7 cellular contexts compared by ENCODE assay signal in genomic region chr7:66671486-66671885, GRCh38. TPM values are rescaled to one million over a fixed set of nuclear protein-coding genes. Genes with fewer than 3 reads are reported as not detected.
A peak's percentile ranks its signal among the peaks of the same experiment; 100 is the strongest.
DNase-seq lines count a peak whose midpoint lies in the region; ATAC-seq and TF ChIP-seq lines count a peak whose summit lies in the region.
"Not testable (repeated sequence)": the region's sequence is repeated elsewhere in the genome, so short reads cannot be mapped to it uniquely, and the experiment has no call there.

No MANE protein-coding gene starts in this region.

- not testable (repeated sequence) for TF ChIP-seq CTCF in HFFc6 (IDR thresholded peaks at IDR 0.05); chondrocyte (IDR thresholded peaks at IDR 0.05); dorsolateral prefrontal cortex (IDR thresholded peaks at IDR 0.05 in 54 of 56, conservative IDR thresholded peaks at IDR 0.05 in 2 of 56; ENCODE audit: low read depth in 1 of 56, partially characterized antibody in 56 of 56)

- not testable (repeated sequence) for H3K9me3 Mint-ChIP-seq in HFFc6; activated T-cell treated with anti-CD3 and anti-CD28 coated beads, Interleukin-2, amount 50 U/mL, for 24 hours; chondrocyte (ENCODE audit: low read depth); stimulated activated effector memory CD8-positive, alpha-beta T cell treated with anti-CD3 and anti-CD28 coated beads, Interleukin-12 subunit alpha, Interleukin-12 subunit beta, amount 100 ng/mL, for 72 hours

- not testable (repeated sequence) for H3K9me3 ChIP-seq in T-helper 17 cell (ENCODE audit: control insufficient read depth, low read length, poor library complexity, severe bottlenecking)

- DNase-seq in HFFc6; T-helper 17 cell; activated T-cell treated with anti-CD3 and anti-CD28 coated beads, Interleukin-2, amount 50 U/mL, for 24 hours; chondrocyte (ENCODE audit: low spot score); dorsolateral prefrontal cortex; stimulated activated effector memory CD8-positive, alpha-beta T cell treated with anti-CD3 and anti-CD28 coated beads, Interleukin-12 subunit alpha, Interleukin-12 subunit beta, amount 100 ng/mL, for 72 hours (ENCODE audit: low spot score in 2 of 2): not testable (repeated sequence)

- H3K4me1 Mint-ChIP-seq in HFFc6 (ENCODE audit: low read depth), result peaks cover 17% of the 10 kb centered on the region
- H3K4me1 Mint-ChIP-seq in T-helper 17 cell; activated T-cell treated with anti-CD3 and anti-CD28 coated beads, Interleukin-2, amount 50 U/mL, for 24 hours (ENCODE audit: low read depth); chondrocyte (ENCODE audit: low read depth); stimulated activated effector memory CD8-positive, alpha-beta T cell treated with anti-CD3 and anti-CD28 coated beads, Interleukin-12 subunit alpha, Interleukin-12 subunit beta, amount 100 ng/mL, for 72 hours: not testable (repeated sequence)

- not testable (repeated sequence) for H3K4me3 ChIP-seq in dorsolateral prefrontal cortex

- not testable (repeated sequence) for H3K4me3 Mint-ChIP-seq in HFFc6; T-helper 17 cell; activated T-cell treated with anti-CD3 and anti-CD28 coated beads, Interleukin-2, amount 50 U/mL, for 24 hours; chondrocyte (ENCODE audit: unreplicated experiment); stimulated activated effector memory CD8-positive, alpha-beta T cell treated with anti-CD3 and anti-CD28 coated beads, Interleukin-12 subunit alpha, Interleukin-12 subunit beta, amount 100 ng/mL, for 72 hours

- peaks cover 18% of the 10 kb centered on the region for H3K36me3 Mint-ChIP-seq in HFFc6 (ENCODE audit: low read depth)
- H3K36me3 Mint-ChIP-seq in T-helper 17 cell (ENCODE audit: low read depth); chondrocyte (ENCODE audit: low read depth); stimulated activated effector memory CD8-positive, alpha-beta T cell treated with anti-CD3 and anti-CD28 coated beads, Interleukin-12 subunit alpha, Interleukin-12 subunit beta, amount 100 ng/mL, for 72 hours: not testable (repeated sequence)
- H3K36me3 Mint-ChIP-seq in activated T-cell treated with anti-CD3 and anti-CD28 coated beads, Interleukin-2, amount 50 U/mL, for 24 hours (ENCODE audit: low read depth), result peaks cover 17% of the 10 kb centered on the region

- H3K27ac Mint-ChIP-seq in HFFc6 (peak overlapping the region; percentile 67), T-helper 17 cell (peak overlapping the region; percentile 27), chondrocyte (ENCODE audit: unreplicated experiment) (peak overlapping the region; percentile 54)
- peak overlapping the region; percentile 40 for H3K27ac Mint-ChIP-seq in activated T-cell treated with anti-CD3 and anti-CD28 coated beads, Interleukin-2, amount 50 U/mL, for 24 hours
- H3K27ac Mint-ChIP-seq in stimulated activated effector memory CD8-positive, alpha-beta T cell treated with anti-CD3 and anti-CD28 coated beads, Interleukin-12 subunit alpha, Interleukin-12 subunit beta, amount 100 ng/mL, for 72 hours, result peak overlapping the region; percentile 17

- H3K27me3 Mint-ChIP-seq in HFFc6 (ENCODE audit: insufficient read depth); T-helper 17 cell; activated T-cell treated with anti-CD3 and anti-CD28 coated beads, Interleukin-2, amount 50 U/mL, for 24 hours; chondrocyte (ENCODE audit: low read depth): not testable (repeated sequence)

- not testable (repeated sequence) for H3K27me3 ChIP-seq in dorsolateral prefrontal cortex; layer of hippocampus (ENCODE audit: control insufficient read depth, insufficient read depth, low read length)

- not testable (repeated sequence) for ATAC-seq in T-helper 17 cell; stimulated activated effector memory CD8-positive, alpha-beta T cell treated with anti-CD3 and anti-CD28 coated beads, Interleukin-12 subunit alpha, Interleukin-12 subunit beta, amount 100 ng/mL, for 72 hours

- intact Hi-C loops in dorsolateral prefrontal cortex (cut with DNase I), result not testable (repeated sequence)

- H3K27ac ChIP-seq in dorsolateral prefrontal cortex (peak overlapping the region in 55 of 59 donors; percentile 24 to 100 (median 95)), layer of hippocampus (ENCODE audit: low read depth, low read length) (peak overlapping the region; percentile 52)

RNA-seq across cellular contexts. Expression of gene KCTD7, which starts 42.8 kb away (rescaled TPM):
- 10 to 100 TPM in 3 of 6 experiments, 1 to 10 TPM in 3; 8.2 to 11.8 (median 10.1) TPM for total RNA-seq in HFFc6 (2021; fragmentation: NEBNext Ultra II Directional; extraction: Animal tissue kit (Norgen Biotek cat#: 25700))
- total RNA-seq in T-helper 17 cell (10 to 100 TPM; 27.0 to 32.2 TPM), chondrocyte (16.4 to 22.6 TPM (median 21.5 TPM) in 3 replicates), dorsolateral prefrontal cortex (10 to 100 TPM; 24.3 to 52.8 (median 34.0) TPM)

Comparison
In these comparisons a context has a peak if more than half of its experiments do, and no peak if none do; other contexts are left out.
1. H3K27ac Mint-ChIP-seq: peak in every context shown above with its lines; median percentile 67 in HFFc6; 54 in chondrocyte; 40 in activated T-cell treated with anti-CD3 and anti-CD28 coated beads, Interleukin-2, amount 50 U/mL, for 24 hours; 27 in T-helper 17 cell; 17 in stimulated activated effector memory CD8-positive, alpha-beta T cell treated with anti-CD3 and anti-CD28 coated beads, Interleukin-12 subunit alpha, Interleukin-12 subunit beta, amount 100 ng/mL, for 72 hours.